ENCODE assay signal across 1 cellular context in the genomic region with DNA sequence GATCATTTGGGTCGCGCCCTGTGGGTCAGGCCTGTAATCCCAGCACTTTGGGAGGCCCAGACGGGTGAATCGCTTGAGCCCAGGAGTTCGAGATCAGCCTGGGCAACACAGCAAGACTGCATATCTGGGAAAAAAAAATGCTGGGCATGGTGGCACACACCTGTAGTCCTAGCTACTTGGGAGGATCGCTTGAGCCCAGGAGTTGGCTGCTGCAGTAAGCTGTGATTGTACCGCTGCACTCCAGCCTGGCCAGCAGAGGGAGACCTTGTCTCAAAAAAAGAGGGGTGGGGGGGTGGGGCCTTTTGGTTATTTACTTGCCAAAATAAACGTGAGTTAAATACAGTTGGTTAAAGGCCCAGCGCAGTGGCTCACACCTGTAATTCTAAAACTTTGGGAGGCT.
TF ChIP-seq lines count a peak whose summit lies in the region.

No MANE protein-coding gene starts in this region.

TF ChIP-seq in SK-N-SH treated with all-trans-retinoic acid at 6 μM for 48 hours, 23 proteins besides CTCF, POLR2A, EP300 and RAD21 (continued from another document):
- TF ChIP-seq, protein P1, sequence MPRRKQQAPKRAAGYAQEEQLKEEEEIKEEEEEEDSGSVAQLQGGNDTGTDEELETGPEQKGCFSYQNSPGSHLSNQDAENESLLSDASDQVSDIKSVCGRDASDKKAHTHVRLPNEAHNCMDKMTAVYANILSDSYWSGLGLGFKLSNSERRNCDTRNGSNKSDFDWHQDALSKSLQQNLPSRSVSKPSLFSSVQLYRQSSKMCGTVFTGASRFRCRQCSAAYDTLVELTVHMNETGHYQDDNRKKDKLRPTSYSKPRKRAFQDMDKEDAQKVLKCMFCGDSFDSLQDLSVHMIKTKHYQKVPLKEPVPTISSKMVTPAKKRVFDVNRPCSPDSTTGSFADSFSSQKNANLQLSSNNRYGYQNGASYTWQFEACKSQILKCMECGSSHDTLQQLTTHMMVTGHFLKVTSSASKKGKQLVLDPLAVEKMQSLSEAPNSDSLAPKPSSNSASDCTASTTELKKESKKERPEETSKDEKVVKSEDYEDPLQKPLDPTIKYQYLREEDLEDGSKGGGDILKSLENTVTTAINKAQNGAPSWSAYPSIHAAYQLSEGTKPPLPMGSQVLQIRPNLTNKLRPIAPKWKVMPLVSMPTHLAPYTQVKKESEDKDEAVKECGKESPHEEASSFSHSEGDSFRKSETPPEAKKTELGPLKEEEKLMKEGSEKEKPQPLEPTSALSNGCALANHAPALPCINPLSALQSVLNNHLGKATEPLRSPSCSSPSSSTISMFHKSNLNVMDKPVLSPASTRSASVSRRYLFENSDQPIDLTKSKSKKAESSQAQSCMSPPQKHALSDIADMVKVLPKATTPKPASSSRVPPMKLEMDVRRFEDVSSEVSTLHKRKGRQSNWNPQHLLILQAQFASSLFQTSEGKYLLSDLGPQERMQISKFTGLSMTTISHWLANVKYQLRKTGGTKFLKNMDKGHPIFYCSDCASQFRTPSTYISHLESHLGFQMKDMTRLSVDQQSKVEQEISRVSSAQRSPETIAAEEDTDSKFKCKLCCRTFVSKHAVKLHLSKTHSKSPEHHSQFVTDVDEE (CRISPR knock-in tag; IDR thresholded peaks at IDR 0.05) = no peak
- TF ChIP-seq, protein P2, sequence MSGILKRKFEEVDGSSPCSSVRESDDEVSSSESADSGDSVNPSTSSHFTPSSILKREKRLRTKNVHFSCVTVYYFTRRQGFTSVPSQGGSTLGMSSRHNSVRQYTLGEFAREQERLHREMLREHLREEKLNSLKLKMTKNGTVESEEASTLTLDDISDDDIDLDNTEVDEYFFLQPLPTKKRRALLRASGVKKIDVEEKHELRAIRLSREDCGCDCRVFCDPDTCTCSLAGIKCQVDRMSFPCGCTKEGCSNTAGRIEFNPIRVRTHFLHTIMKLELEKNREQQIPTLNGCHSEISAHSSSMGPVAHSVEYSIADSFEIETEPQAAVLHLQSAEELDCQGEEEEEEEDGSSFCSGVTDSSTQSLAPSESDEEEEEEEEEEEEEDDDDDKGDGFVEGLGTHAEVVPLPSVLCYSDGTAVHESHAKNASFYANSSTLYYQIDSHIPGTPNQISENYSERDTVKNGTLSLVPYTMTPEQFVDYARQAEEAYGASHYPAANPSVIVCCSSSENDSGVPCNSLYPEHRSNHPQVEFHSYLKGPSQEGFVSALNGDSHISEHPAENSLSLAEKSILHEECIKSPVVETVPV (CRISPR knock-in tag; IDR thresholded peaks at IDR 0.05) = no peak
- TF ChIP-seq ZC3H10 (CRISPR knock-in tag; IDR thresholded peaks at IDR 0.05) = no peak
TF ChIP-seq in SK-N-SH treated with all-trans-retinoic acid at 6 μM for 48 hours: peak in this region for 0.
